Comparison of ENCODE assay signal across 2 cellular contexts in genomic region chr1:119893827-119894700, GRCh38.
TF ChIP-seq lines count a peak whose summit lies in the region.

No MANE protein-coding gene starts in this region.

TF ChIP-seq in liver, 16 proteins besides CTCF, POLR2A, EP300 and RAD21 (continued from another document):
- peak; percentile 18 for TF ChIP-seq REST (IDR thresholded peaks at IDR 0.05)

TF ChIP-seq in SK-N-SH, 30 proteins besides CTCF, POLR2A, EP300 and RAD21 (continued from another document):
- TF ChIP-seq MAX (IDR thresholded peaks at IDR 0.05; ENCODE audit: low read depth) (no peak), TAF1 (IDR thresholded peaks at IDR 0.05; ENCODE audit: borderline replicate concordance, low read depth, low read length) (no peak), CHD2 (IDR thresholded peaks at IDR 0.05; ENCODE audit: low read length, partially characterized antibody) (no peak), IRF3 (IDR thresholded peaks at IDR 0.05; ENCODE audit: low read depth, low read length) (no peak), ELF1 (IDR thresholded peaks at IDR 0.05) (no peak), SMC3 (IDR thresholded peaks at IDR 0.05; ENCODE audit: low read depth, low read length) (no peak), FOXM1 (IDR thresholded peaks at IDR 0.05; ENCODE audit: low read depth) (no peak), GATA2 (CRISPR knock-in tag; IDR thresholded peaks at IDR 0.05) (no peak), JUND (IDR thresholded peaks at IDR 0.05) (no peak), NRF1 (IDR thresholded peaks at IDR 0.05; ENCODE audit: low read depth, low read length) (no peak), TEAD4 (IDR thresholded peaks at IDR 0.05; ENCODE audit: borderline replicate concordance, insufficient read depth) (no peak)
